Comparison of ENCODE assay signal across 1 cellular context in genomic region chr16:3596101-3596861, GRCh38.
TF ChIP-seq lines count a peak whose summit lies in the region.

No MANE protein-coding gene starts in this region.

TF ChIP-seq in HepG2, 621 proteins besides CTCF, POLR2A, EP300 and RAD21 (continued from another document and continues in another):
- TF ChIP-seq ZNF646 (CRISPR knock-in tag; IDR thresholded peaks at IDR 0.05) (no peak), ZNF792 (CRISPR knock-in tag; IDR thresholded peaks at IDR 0.05) (peak; percentile 78), HNRNPLL (IDR thresholded peaks at IDR 0.05; ENCODE audit: low read depth, low read length, poor library complexity, severe bottlenecking) (peak; percentile 39), FOXP1 (IDR thresholded peaks at IDR 0.05) (no peak), FOXP1 (CRISPR knock-in tag; IDR thresholded peaks at IDR 0.05) (peak; percentile 70; the same call in 1 of the 2 replicates), ARHGAP35 (CRISPR knock-in tag; IDR thresholded peaks at IDR 0.05; ENCODE audit: borderline replicate concordance) (no peak), SALL2 (CRISPR knock-in tag; IDR thresholded peaks at IDR 0.05) (peak; percentile 91), E2F1 (CRISPR knock-in tag; IDR thresholded peaks at IDR 0.05) (no peak; the same call in 1 of the 2 replicates), ZNF850 (CRISPR knock-in tag; conservative IDR thresholded peaks at IDR 0.05) (no peak), PAXIP1 (CRISPR knock-in tag; conservative IDR thresholded peaks at IDR 0.05) (peak; percentile 89), ETV5 (CRISPR knock-in tag; IDR thresholded peaks at IDR 0.05; ENCODE audit: borderline replicate concordance) (peak; percentile 78), SATB2 (CRISPR knock-in tag; IDR thresholded peaks at IDR 0.05) (peak; percentile 86; the same call in 1 of the 2 replicates), ZNF253 (CRISPR knock-in tag; IDR thresholded peaks at IDR 0.05; ENCODE audit: borderline replicate concordance) (peak; percentile 78; the same call in 1 of the 2 replicates), JUND (CRISPR knock-in tag; IDR thresholded peaks at IDR 0.05) (peak; percentile 67; the same call in 1 of the 2 replicates)
- TF ChIP-seq, protein P1, sequence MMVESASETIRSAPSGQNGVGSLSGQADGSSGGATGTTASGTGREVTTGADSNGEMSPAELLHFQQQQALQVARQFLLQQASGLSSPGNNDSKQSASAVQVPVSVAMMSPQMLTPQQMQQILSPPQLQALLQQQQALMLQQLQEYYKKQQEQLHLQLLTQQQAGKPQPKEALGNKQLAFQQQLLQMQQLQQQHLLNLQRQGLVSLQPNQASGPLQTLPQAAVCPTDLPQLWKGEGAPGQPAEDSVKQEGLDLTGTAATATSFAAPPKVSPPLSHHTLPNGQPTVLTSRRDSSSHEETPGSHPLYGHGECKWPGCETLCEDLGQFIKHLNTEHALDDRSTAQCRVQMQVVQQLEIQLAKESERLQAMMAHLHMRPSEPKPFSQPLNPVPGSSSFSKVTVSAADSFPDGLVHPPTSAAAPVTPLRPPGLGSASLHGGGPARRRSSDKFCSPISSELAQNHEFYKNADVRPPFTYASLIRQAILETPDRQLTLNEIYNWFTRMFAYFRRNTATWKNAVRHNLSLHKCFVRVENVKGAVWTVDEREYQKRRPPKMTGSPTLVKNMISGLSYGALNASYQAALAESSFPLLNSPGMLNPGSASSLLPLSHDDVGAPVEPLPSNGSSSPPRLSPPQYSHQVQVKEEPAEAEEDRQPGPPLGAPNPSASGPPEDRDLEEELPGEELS (CRISPR knock-in tag; IDR thresholded peaks at IDR 0.05), result peak; percentile 86
- TF ChIP-seq, protein P2, sequence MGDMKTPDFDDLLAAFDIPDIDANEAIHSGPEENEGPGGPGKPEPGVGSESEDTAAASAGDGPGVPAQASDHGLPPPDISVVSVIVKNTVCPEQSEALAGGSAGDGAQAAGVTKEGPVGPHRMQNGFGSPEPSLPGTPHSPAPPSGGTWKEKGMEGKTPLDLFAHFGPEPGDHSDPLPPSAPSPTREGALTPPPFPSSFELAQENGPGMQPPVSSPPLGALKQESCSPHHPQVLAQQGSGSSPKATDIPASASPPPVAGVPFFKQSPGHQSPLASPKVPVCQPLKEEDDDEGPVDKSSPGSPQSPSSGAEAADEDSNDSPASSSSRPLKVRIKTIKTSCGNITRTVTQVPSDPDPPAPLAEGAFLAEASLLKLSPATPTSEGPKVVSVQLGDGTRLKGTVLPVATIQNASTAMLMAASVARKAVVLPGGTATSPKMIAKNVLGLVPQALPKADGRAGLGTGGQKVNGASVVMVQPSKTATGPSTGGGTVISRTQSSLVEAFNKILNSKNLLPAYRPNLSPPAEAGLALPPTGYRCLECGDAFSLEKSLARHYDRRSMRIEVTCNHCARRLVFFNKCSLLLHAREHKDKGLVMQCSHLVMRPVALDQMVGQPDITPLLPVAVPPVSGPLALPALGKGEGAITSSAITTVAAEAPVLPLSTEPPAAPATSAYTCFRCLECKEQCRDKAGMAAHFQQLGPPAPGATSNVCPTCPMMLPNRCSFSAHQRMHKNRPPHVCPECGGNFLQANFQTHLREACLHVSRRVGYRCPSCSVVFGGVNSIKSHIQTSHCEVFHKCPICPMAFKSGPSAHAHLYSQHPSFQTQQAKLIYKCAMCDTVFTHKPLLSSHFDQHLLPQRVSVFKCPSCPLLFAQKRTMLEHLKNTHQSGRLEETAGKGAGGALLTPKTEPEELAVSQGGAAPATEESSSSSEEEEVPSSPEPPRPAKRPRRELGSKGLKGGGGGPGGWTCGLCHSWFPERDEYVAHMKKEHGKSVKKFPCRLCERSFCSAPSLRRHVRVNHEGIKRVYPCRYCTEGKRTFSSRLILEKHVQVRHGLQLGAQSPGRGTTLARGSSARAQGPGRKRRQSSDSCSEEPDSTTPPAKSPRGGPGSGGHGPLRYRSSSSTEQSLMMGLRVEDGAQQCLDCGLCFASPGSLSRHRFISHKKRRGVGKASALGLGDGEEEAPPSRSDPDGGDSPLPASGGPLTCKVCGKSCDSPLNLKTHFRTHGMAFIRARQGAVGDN (CRISPR knock-in tag; IDR thresholded peaks at IDR 0.05), result peak; percentile 95
- TF ChIP-seq, protein P3, sequence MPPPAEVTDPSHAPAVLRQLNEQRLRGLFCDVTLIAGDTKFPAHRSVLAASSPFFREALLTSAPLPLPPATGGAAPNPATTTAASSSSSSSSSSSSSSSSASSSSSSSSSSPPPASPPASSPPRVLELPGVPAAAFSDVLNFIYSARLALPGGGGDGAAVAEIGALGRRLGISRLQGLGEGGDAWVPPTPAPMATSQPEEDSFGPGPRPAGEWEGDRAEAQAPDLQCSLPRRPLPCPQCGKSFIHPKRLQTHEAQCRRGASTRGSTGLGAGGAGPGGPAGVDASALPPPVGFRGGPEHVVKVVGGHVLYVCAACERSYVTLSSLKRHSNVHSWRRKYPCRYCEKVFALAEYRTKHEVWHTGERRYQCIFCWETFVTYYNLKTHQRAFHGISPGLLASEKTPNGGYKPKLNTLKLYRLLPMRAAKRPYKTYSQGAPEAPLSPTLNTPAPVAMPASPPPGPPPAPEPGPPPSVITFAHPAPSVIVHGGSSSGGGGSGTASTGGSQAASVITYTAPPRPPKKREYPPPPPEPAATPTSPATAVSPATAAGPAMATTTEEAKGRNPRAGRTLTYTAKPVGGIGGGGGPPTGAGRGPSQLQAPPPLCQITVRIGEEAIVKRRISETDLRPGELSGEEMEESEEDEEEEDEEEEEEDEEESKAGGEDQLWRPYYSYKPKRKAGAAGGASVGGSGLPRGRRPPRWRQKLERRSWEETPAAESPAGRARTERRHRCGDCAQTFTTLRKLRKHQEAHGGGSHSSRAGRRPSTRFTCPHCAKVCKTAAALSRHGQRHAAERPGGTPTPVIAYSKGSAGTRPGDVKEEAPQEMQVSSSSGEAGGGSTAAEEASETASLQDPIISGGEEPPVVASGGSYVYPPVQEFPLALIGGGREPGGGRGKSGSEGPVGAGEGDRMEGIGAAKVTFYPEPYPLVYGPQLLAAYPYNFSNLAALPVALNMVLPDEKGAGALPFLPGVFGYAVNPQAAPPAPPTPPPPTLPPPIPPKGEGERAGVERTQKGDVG (CRISPR knock-in tag; IDR thresholded peaks at IDR 0.05; ENCODE audit: borderline replicate concordance), result no peak
